ENCODE assay signal across 7 cellular contexts in the genomic region with DNA sequence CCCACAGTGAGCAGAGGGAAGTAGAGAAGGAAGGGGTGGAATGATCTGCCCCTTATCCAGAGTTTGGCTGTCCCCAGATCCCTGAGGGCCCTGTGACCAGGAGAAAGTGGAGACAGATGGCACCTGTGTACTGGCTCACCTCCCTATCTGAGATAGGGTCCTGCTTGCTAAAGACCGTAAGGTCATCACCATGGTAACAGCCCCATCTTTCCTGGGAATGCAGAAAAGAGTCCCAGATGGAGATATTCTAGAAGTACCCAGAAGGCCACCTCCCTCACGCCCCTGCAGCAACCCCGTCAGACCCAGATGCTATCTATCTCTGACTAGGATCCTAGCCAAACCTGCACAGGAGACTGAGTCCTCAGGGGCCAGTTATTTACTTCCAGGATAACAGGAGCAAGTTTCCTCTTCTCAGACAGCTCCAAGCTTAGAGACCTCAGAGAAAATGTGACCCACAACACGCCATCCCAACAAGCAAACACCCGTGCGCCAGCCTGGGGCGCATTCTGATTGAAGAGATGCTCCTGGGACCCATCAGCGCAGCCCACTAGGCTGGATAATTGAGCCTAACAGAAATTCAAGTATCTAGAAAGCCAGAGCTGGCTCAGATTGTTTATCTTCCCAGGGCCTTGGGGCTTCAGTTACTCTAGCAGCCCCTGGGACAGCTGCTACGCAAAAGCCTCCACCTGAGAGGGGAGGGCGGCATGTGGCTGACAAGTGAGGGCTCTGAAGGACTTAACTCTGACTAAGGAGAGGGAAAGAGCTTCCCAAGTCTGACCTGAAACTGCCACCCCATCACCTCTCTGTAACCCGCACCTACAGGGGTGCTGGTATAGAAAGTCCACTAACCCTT. TPM values are rescaled to one million over a fixed set of nuclear protein-coding genes. Genes with fewer than 3 reads are reported as not detected.
DNase-seq lines count a peak whose midpoint lies in the region; FAIRE-seq and TF ChIP-seq lines count a peak whose summit lies in the region.
"Had no signal": no experiment of that assay in that cellular context is flagged by ENCODE, and none has a peak within 500 bp of the region (broad histone marks: within the 10 kb centered on the region; RNA-seq: fewer than 3 reads in every experiment).

No MANE protein-coding gene starts in this region.

- H3K27me3 ChIP-seq in mononuclear cell (ENCODE audit: insufficient read depth, low read length) = no peaks in the 10 kb centered on the region

- H3K4me1 ChIP-seq in mononuclear cell (ENCODE audit: insufficient read depth, low read length) = peaks cover 85% of the 10 kb centered on the region

- FAIRE-seq in urothelium cell line (lab: Jason Lieb, UNC) = no peak
- FAIRE-seq: islet of Langerhans had no signal

- DNase-seq in urothelium cell line (ENCODE audit: low spot score) (no peak), NCI-H2081 (lab: John Stamatoyannopoulos, UW) (no peak), H4 (ENCODE audit: low spot score) (no peak)

- H3K9me3 ChIP-seq in mononuclear cell (ENCODE audit: low read depth, low read length) = no peaks in the 10 kb centered on the region

- H3K4me3 ChIP-seq in GM08714 (ENCODE audit: low read length) (peak overlapping the region; percentile 64; the same call in 1 of the 2 replicates), mononuclear cell (ENCODE audit: low read length) (peak overlapping the region; percentile 63)

- TF ChIP-seq CTCF in VCaP (conservative IDR thresholded peaks at IDR 0.05) = no peak

- peak overlapping the region; percentile 75; the same call in 1 of the 2 replicates for H3K27ac ChIP-seq in VCaP

RNA-seq across cellular contexts. Expression of a gene that starts 1.9 kb away (rescaled TPM):
- 57.3 TPM for total RNA-seq in mononuclear cell
- total RNA-seq in H4 (2014; rRNA removed; shearing (Covaris generic)) = 21.8 and 24.0 TPM in 2 replicates

RNA-seq across cellular contexts. Expression of a gene that starts 2.0 kb away (rescaled TPM):
- total RNA-seq in mononuclear cell = not detected
- total RNA-seq in H4 (2014; rRNA removed; shearing (Covaris generic)) = not detected in 2 replicates

RNA-seq across cellular contexts. Expression of a gene that starts 7.1 kb away (rescaled TPM):
- total RNA-seq in mononuclear cell = 10.7 TPM
- total RNA-seq in H4 (2014; rRNA removed; shearing (Covaris generic)) = 0.10 TPM in 1 of 2 replicates, not detected in the other

RNA-seq across cellular contexts. Expression of a gene that starts 37.3 kb away (rescaled TPM):
- 0.94 TPM for total RNA-seq in mononuclear cell
- total RNA-seq in H4 (2014; rRNA removed; shearing (Covaris generic)) = not detected in 2 replicates

RNA-seq across cellular contexts. Expression of a gene that starts 55.1 kb away (rescaled TPM):
- total RNA-seq in mononuclear cell = 54.9 TPM
- 165 and 172 TPM in 2 replicates for total RNA-seq in H4 (2014; rRNA removed; shearing (Covaris generic))

Comparison
In these comparisons a context has a peak if more than half of its experiments do, and no peak if none do; other contexts are left out.
1. RNA of a gene that starts 7.1 kb away (total RNA-seq): 10.7 TPM in mononuclear cell (single experiment); 0.10 TPM in H4; every median in the first group is over 10 times any median in the second.